7 cellular contexts compared by ENCODE assay signal in genomic region chr2:42132066-42132965, GRCh38. TPM values are rescaled to one million over a fixed set of nuclear protein-coding genes. Genes with fewer than 3 reads are reported as not detected.
DNase-seq lines count a peak whose midpoint lies in the region; ATAC-seq, FAIRE-seq and TF ChIP-seq lines count a peak whose summit lies in the region.

No MANE protein-coding gene starts in this region.

- no peak overlapping the region for H3K14ac ChIP-seq in H1 (ENCODE audit: insufficient read length)

- TF ChIP-seq CTCF in GM12865 (IDR thresholded peaks at IDR 0.05; ENCODE audit: insufficient read depth, low read depth, low read length, missing control alignments), result no peak
- no peak for TF ChIP-seq CTCF in PC-9 (conservative IDR thresholded peaks at IDR 0.05)
- TF ChIP-seq CTCF in H1 (IDR thresholded peaks at IDR 0.05; ENCODE audit: control extremely low read depth in 1 of 3, insufficient read depth in 1 of 3, low read depth in 1 of 3, low read length in 3 of 3), result no peak
- no peak for TF ChIP-seq CTCF in osteocyte (IDR thresholded peaks at IDR 0.05)

- H2BK15ac ChIP-seq in H1 (ENCODE audit: low read length), result no peak overlapping the region

- H2BK12ac ChIP-seq in H1 (ENCODE audit: low read depth, low read length), result peak overlapping the region; percentile 98; the same call in 1 of the 2 replicates

- H3K4me3 Mint-ChIP-seq in osteocyte (ENCODE audit: unreplicated experiment), result no peak overlapping the region

- H3K4me2 ChIP-seq in PC-9, result peak overlapping the region; percentile 75
- peak overlapping the region; percentile 24 to 58 for H3K4me2 ChIP-seq in H1 (ENCODE audit: insufficient read depth in 1 of 2, low read depth in 2 of 2, low read length in 2 of 2)

- no peak for TF ChIP-seq POLR2A in H1 (IDR thresholded peaks at IDR 0.05; ENCODE audit: control extremely low read depth in 1 of 2, low read depth in 2 of 2, low read length in 2 of 2)

- H3K27ac ChIP-seq in PC-9 (peak overlapping the region; percentile 69), H1 (ENCODE audit: low read depth, low read length) (no peak overlapping the region)

- H3K27me3 ChIP-seq in PC-9 (ENCODE audit: insufficient read depth, low read depth) (no peaks in the 10 kb centered on the region), H1 (replicated peaks in 1 of 4; ENCODE audit: control insufficient read depth in 3 of 4, extremely low read depth in 1 of 4, insufficient read depth in 3 of 4, low read length in 3 of 4) (no peaks in the 10 kb centered on the region)

- no peaks in the 10 kb centered on the region for H3K9me2 ChIP-seq in PC-9 (ENCODE audit: insufficient read depth)

- no peaks in the 10 kb centered on the region for H4K20me1 ChIP-seq in PC-9 (ENCODE audit: insufficient read depth)
- H4K20me1 ChIP-seq in H1 (replicated peaks in 1 of 2; ENCODE audit: control insufficient read depth in 1 of 2, insufficient read depth in 2 of 2, low read length in 2 of 2), result no peaks in the 10 kb centered on the region

- H3K36me3 ChIP-seq in PC-9 (ENCODE audit: low read depth) (no peaks in the 10 kb centered on the region), H1 (ENCODE audit: control insufficient read depth in 2 of 4, insufficient read depth in 4 of 4, low read length in 3 of 4) (no peaks in the 10 kb centered on the region)

- no peaks in the 10 kb centered on the region for H3K79me2 ChIP-seq in PC-9 (ENCODE audit: low read depth)
- H3K79me2 ChIP-seq in H1 (ENCODE audit: control insufficient read depth in 1 of 2, insufficient read depth in 2 of 2, low read length in 2 of 2), result no peaks in the 10 kb centered on the region

- no peaks in the 10 kb centered on the region for H3K36me3 Mint-ChIP-seq in osteocyte (ENCODE audit: unreplicated experiment)

- ATAC-seq in left lobe of liver, result no peak

- H3K9me3 Mint-ChIP-seq in osteocyte (ENCODE audit: unreplicated experiment), result no peaks in the 10 kb centered on the region

- H3K27ac Mint-ChIP-seq in osteocyte (ENCODE audit: unreplicated experiment), result peak overlapping the region; percentile 65

- H3K9me3 ChIP-seq in PC-9 (ENCODE audit: insufficient read depth, low read depth) (no peaks in the 10 kb centered on the region), H1 (ENCODE audit: insufficient read depth in 2 of 2, low read depth in 1 of 2, low read length in 1 of 2) (no peaks in the 10 kb centered on the region)

- CTCF ChIA-PET in PC-9 (lab: Charles Lee), result interaction anchor here (1.6 kb wide), 1 partner anchor 27 kb away, joined by 4 read pairs; no protein-coding TSS in a partner anchor
- CTCF ChIA-PET in H1 (lab: Charles Lee; ENCODE audit: partially characterized antibody), result interaction anchor here (0.7 to 2.6 kb wide), 5 partner anchors 9 to 64 kb away, joined by 3 to 9 read pairs (median 4); no protein-coding TSS in a partner anchor

- H3K4ac ChIP-seq in H1 (replicated peaks; ENCODE audit: insufficient read length, low read depth, low read length), result no peak overlapping the region

- H2AFZ ChIP-seq in PC-9, result peak overlapping the region; percentile 31; the same call in 1 of the 2 replicates
- H2AFZ ChIP-seq in H1 (ENCODE audit: low read length), result peak overlapping the region; percentile 47; the same call in 1 of the 2 replicates

- no peak overlapping the region for H4K5ac ChIP-seq in H1 (ENCODE audit: insufficient read length, low read depth, low read length)

- no peak for TF ChIP-seq RAD21 in H1 (IDR thresholded peaks at IDR 0.05 in 1 of 2, conservative IDR thresholded peaks at IDR 0.05 in 1 of 2; ENCODE audit: low read depth in 2 of 2, low read length in 2 of 2)

- H3K18ac ChIP-seq in H1 (ENCODE audit: extremely low read depth, low read length), result peak overlapping the region; percentile 78; the same call in 1 of the 2 replicates

- no peaks in the 10 kb centered on the region for H3K27me3 Mint-ChIP-seq in osteocyte (ENCODE audit: unreplicated experiment)

- peaks cover 55% of the 10 kb centered on the region for H3F3A ChIP-seq in PC-9 (ENCODE audit: insufficient read depth, low read depth)

- H3K4me1 ChIP-seq in PC-9 (replicated peaks; ENCODE audit: insufficient read depth) (peaks cover 69% of the 10 kb centered on the region), H1 (replicated peaks in 1 of 4; ENCODE audit: control insufficient read depth in 3 of 4, insufficient read depth in 4 of 4, low read length in 3 of 4) (peaks cover 0 to 16% (median 10%) of the 10 kb centered on the region in 4 experiments; a peak in 6 of 7 replicates)

- DNase-seq in GM12865 (ENCODE audit: low read depth) (no peak), PC-9 (peak in 1 of 2 experiments; percentile 94), H1 (ENCODE audit: low read depth in 1 of 2, low spot score in 2 of 2) (no peak), osteocyte (ENCODE audit: extremely low spot score, unreplicated experiment) (peak; percentile 8), HPDE6-E6E7 (ENCODE audit: extremely low spot score) (no peak), head of caudate nucleus (no peak), left lobe of liver (ENCODE audit: low spot score) (no peak)

- no peak for FAIRE-seq in H1 (lab: Jason Lieb, UNC)

- H2BK20ac ChIP-seq in H1 (ENCODE audit: low read length), result peak overlapping the region; percentile 67; the same call in 1 of the 2 replicates

- intact Hi-C loops in PC-9 (cut with micrococcal nuclease; ENCODE audit: unreplicated experiment), result loop anchor here (2.0 to 5.0 kb wide), 2 partner anchors 30 to 35 kb away; partner anchors contain the start of gene EML4
- intact Hi-C loops in head of caudate nucleus (cut with DNase I), result no loop called here

- H2AK5ac ChIP-seq in H1 (ENCODE audit: low read depth, low read length), result no peak overlapping the region

- H3K4me3 ChIP-seq in GM12865 (ENCODE audit: low read depth, low read length), result peak overlapping the region; percentile 3
- peak overlapping the region; percentile 22; the same call in 1 of the 2 replicates for H3K4me3 ChIP-seq in PC-9
- H3K4me3 ChIP-seq in H1 (ENCODE audit: extremely low read depth in 1 of 4, insufficient read depth in 2 of 4, low read depth in 3 of 4, low read length in 4 of 4), result peak overlapping the region in 1 of 4 experiments; percentile 18; a peak in 1 of 8 replicates

- no peak for TF ChIP-seq EP300 in H1 (IDR thresholded peaks at IDR 0.05; ENCODE audit: borderline replicate concordance in 1 of 2, low read depth in 2 of 2, low read length in 2 of 2)

- POLR2A ChIA-PET in PC-9 (lab: Charles Lee; ENCODE audit: unreplicated experiment), result interaction anchor here (0.5 to 1.3 kb wide), 8 partner anchors 9 to 845 kb away, joined by 3 to 9 read pairs (median 4); no protein-coding TSS in a partner anchor
- POLR2A ChIA-PET in H1 (lab: Charles Lee; ENCODE audit: partially characterized antibody), result interaction anchor here (0.9 to 1.9 kb wide), 3 partner anchors 10 to 36 kb away, joined by 3 to 6 read pairs (median 4); partner anchors contain the start of gene EML4

- H2BK120ac ChIP-seq in H1 (replicated peaks; ENCODE audit: low read depth, low read length), result no peak overlapping the region

- H3K23me2 ChIP-seq in H1 (ENCODE audit: low read depth, low read length), result no peaks in the 10 kb centered on the region

- WGBS in H1 (ENCODE audit: extremely low coverage in 1 of 2, insufficient coverage in 1 of 2, insufficient read length in 1 of 2, insufficient replicate concordance in 2 of 2, low coverage in 1 of 2, low lambda C conversion rate in 2 of 2, missing lambda C conversion rate in 1 of 2), 2 experiments, result 76% methylated on average over 10 of the region's 10 CpGs; no CpG with 5 or more reads in 1 of the 2 experiments

- H3K9ac ChIP-seq in H1 (replicated peaks in 1 of 4; ENCODE audit: extremely low read depth in 1 of 4, low read depth in 3 of 4, low read length in 3 of 4), result no peak overlapping the region

- no peak overlapping the region for H3K23ac ChIP-seq in H1 (ENCODE audit: insufficient read length)

- H3K4me1 Mint-ChIP-seq in osteocyte (ENCODE audit: unreplicated experiment), result peaks cover 58% of the 10 kb centered on the region

- no peak overlapping the region for H3K56ac ChIP-seq in H1 (replicated peaks; ENCODE audit: insufficient read length, low read depth, low read length)

- no peaks in the 10 kb centered on the region for H3K79me1 ChIP-seq in H1 (ENCODE audit: low read depth, low read length)

- H4K8ac ChIP-seq in H1 (ENCODE audit: extremely low read depth, insufficient read depth, low read length), result 0 out of 2 replicates have a peak overlapping the region, but pooled peaks have one; percentile 16

- no TSS peak for BruUV-seq in PC-9 (replicated peaks; lab: Mats Ljungman, UMichigan)

- H2BK5ac ChIP-seq in H1 (ENCODE audit: low read depth, low read length), result peak overlapping the region; percentile 73; the same call in 1 of the 2 replicates

- no peak overlapping the region for H4K91ac ChIP-seq in H1 (replicated peaks; ENCODE audit: insufficient read length, low read length)

TF ChIP-seq in H1, 55 proteins besides CTCF, POLR2A, EP300 and RAD21 (continues in another document):
- TF ChIP-seq YY1 (IDR thresholded peaks at IDR 0.05; ENCODE audit: low read depth, low read length) (no peak), ASH2L (IDR thresholded peaks at IDR 0.05; ENCODE audit: low read length) (no peak), CTBP2 (IDR thresholded peaks at IDR 0.05; ENCODE audit: borderline replicate concordance, insufficient read depth, insufficient read length, low read length) (no peak), MAX (IDR thresholded peaks at IDR 0.05) (no peak), SIN3A (conservative IDR thresholded peaks at IDR 0.05 in 1 of 2, IDR thresholded peaks at IDR 0.05 in 1 of 2; ENCODE audit: low read depth in 1 of 2, low read length in 2 of 2) (no peak), CEBPB (IDR thresholded peaks at IDR 0.05; ENCODE audit: low read depth, low read length) (no peak), MAFK (IDR thresholded peaks at IDR 0.05; ENCODE audit: low read depth, low read length) (no peak), HDAC6 (IDR thresholded peaks at IDR 0.05; ENCODE audit: low read depth, low read length) (no peak), PHF8 (conservative IDR thresholded peaks at IDR 0.05; ENCODE audit: low read depth, low read length) (no peak)

RNA-seq across cellular contexts. Expression of gene EML4, which starts 36.8 kb away (rescaled TPM):
- total RNA-seq in PC-9 (2021) (52.0 and 64.1 TPM in 2 replicates), osteocyte (35.2 and 41.1 TPM in 2 replicates), left lobe of liver (30.4 TPM)
- total RNA-seq in H1 (2021; fragmentation: NEBNext Ultra II Directional; extraction: Animal tissue kit (Norgen Biotek cat#: 25700)), result 99.4 and 104 TPM in 2 replicates
- polyA plus RNA-seq in H1 (2011; rRNA removed), result 32.5 and 50.1 TPM in 2 replicates
- polyA plus RNA-seq in H1 (2011; cell fraction: cytosol; rRNA removed), result 57.1 TPM
- polyA plus RNA-seq in H1 (2011; cell fraction: nucleus; rRNA removed), result 40.2 TPM
- polyA plus RNA-seq in H1 (2012, experiment 1 of 2), result 45.0 to 64.5 TPM (median 52.5 TPM) in 4 replicates
- polyA plus RNA-seq in H1 (2012, experiment 2 of 2), result 3.5 TPM
- 57.5 TPM for polyA plus RNA-seq in H1 (2013, experiment 1 of 2)
- 54.2 TPM for polyA plus RNA-seq in H1 (2013, experiment 2 of 2)
- 111 and 154 TPM in 2 replicates for polyA minus RNA-seq in H1 (2011; rRNA and poly(A)+ RNA removed)
- polyA minus RNA-seq in H1 (2011; cell fraction: cytosol; rRNA and poly(A)+ RNA removed), result 50.1 TPM
- polyA minus RNA-seq in H1 (2011; cell fraction: nucleus; rRNA and poly(A)+ RNA removed), result 101 TPM
